ENCODE assay signal across 8 cellular contexts in genomic region chr16:84609744-84610143, GRCh38. TPM values are rescaled to one million over a fixed set of nuclear protein-coding genes. Genes with fewer than 3 reads are reported as not detected.
DNase-seq lines count a peak whose midpoint lies in the region; ATAC-seq and TF ChIP-seq lines count a peak whose summit lies in the region.
"Not testable (repeated sequence)": the region's sequence is repeated elsewhere in the genome, so short reads cannot be mapped to it uniquely, and the experiment has no call there.

No MANE protein-coding gene starts in this region.

- peak overlapping the region; percentile 40; the same call in 1 of the 2 replicates for H3K14ac ChIP-seq in IMR-90 (replicated peaks; ENCODE audit: low read depth, low read length)

- peaks cover 97% of the 10 kb centered on the region for H3K4me1 ChIP-seq in CD4-positive, CD25-positive, alpha-beta regulatory T cell (ENCODE audit: control insufficient read depth, insufficient read depth, low read length, poor library complexity, severe bottlenecking)
- H3K4me1 ChIP-seq in IMR-90 (ENCODE audit: control insufficient read depth, insufficient read depth, low read length) (peaks cover 23% of the 10 kb centered on the region), tibial nerve (peaks cover 0 to 77% (median 52%) of the 10 kb centered on the region in 4 donors)
- H3K4me1 ChIP-seq in colonic mucosa: not testable (repeated sequence)

- not testable (repeated sequence) for H4K91ac ChIP-seq in IMR-90 (ENCODE audit: insufficient read depth, low read depth, low read length)

- not testable (repeated sequence) for H2AFZ ChIP-seq in IMR-90 (replicated peaks; ENCODE audit: low read length, poor library complexity)

- not testable (repeated sequence) for H3K9ac ChIP-seq in IMR-90 (ENCODE audit: low read depth, low read length); colonic mucosa (ENCODE audit: low read depth in 2 of 2, low read length in 2 of 2)

- not testable (repeated sequence) for TF ChIP-seq POLR2A in IMR-90 (IDR thresholded peaks at IDR 0.05; ENCODE audit: low read depth, low read length); tibial nerve (IDR thresholded peaks at IDR 0.05)

- H3K27ac ChIP-seq in CD4-positive, CD25-positive, alpha-beta regulatory T cell (ENCODE audit: insufficient read depth, low read length, poor library complexity, severe bottlenecking): peak overlapping the region; percentile 69
- H3K27ac ChIP-seq in IMR-90 (ENCODE audit: insufficient read depth, low read length): not testable (repeated sequence)
- peak overlapping the region; percentile 18 for H3K27ac ChIP-seq in colonic mucosa
- peak overlapping the region in 3 of 4 donors; percentile 63 to 93 (median 66) for H3K27ac ChIP-seq in tibial nerve

- not testable (repeated sequence) for DNase-seq in CD4-positive, CD25-positive, alpha-beta regulatory T cell; IMR-90; T-cell; activated naive CD4-positive, alpha-beta T cell treated with anti-CD3 and anti-CD28 coated beads, Interleukin-2, amount 10 ng/mL, durations not matched to agents 7 days and 5 days; colonic mucosa; osteocyte (ENCODE audit: extremely low spot score, unreplicated experiment); tibial nerve (ENCODE audit: low spot score in 2 of 2)
- DNase-seq in activated CD8-positive, alpha-beta T cell treated with anti-CD3 and anti-CD28 coated beads for 36 hours: peak; percentile 28

- not testable (repeated sequence) for H2BK15ac ChIP-seq in IMR-90 (ENCODE audit: low read depth, low read length)

- H3K4me3 ChIP-seq in CD4-positive, CD25-positive, alpha-beta regulatory T cell (ENCODE audit: low read depth, low read length): peak overlapping the region; percentile 49
- not testable (repeated sequence) for H3K4me3 ChIP-seq in IMR-90 (ENCODE audit: insufficient read depth, low read depth, low read length); colonic mucosa; tibial nerve

- H3K27ac Mint-ChIP-seq in CD4-positive, CD25-positive, alpha-beta regulatory T cell: peak overlapping the region; percentile 89 to 99 (median 95)
- H3K27ac Mint-ChIP-seq in T-cell (peak overlapping the region; percentile 90 to 96), osteocyte (ENCODE audit: unreplicated experiment) (peak overlapping the region; percentile 23)
- peak overlapping the region; percentile 81 for H3K27ac Mint-ChIP-seq in activated CD8-positive, alpha-beta T cell treated with anti-CD3 and anti-CD28 coated beads for 36 hours
- peak overlapping the region; percentile 97 for H3K27ac Mint-ChIP-seq in activated naive CD4-positive, alpha-beta T cell treated with anti-CD3 and anti-CD28 coated beads, Interleukin-2, amount 10 ng/mL, durations not matched to agents 7 days and 5 days

- H2BK120ac ChIP-seq in IMR-90 (ENCODE audit: low read depth, low read length): not testable (repeated sequence)

- TF ChIP-seq RAD21 in IMR-90 (IDR thresholded peaks at IDR 0.05; ENCODE audit: low read length): not testable (repeated sequence)

- H2AK9ac ChIP-seq in IMR-90 (replicated peaks; ENCODE audit: low read depth, low read length, poor library complexity): not testable (repeated sequence)

- not testable (repeated sequence) for H3K9me3 ChIP-seq in CD4-positive, CD25-positive, alpha-beta regulatory T cell (ENCODE audit: control insufficient read depth in 2 of 2, low read length in 2 of 2); IMR-90 (ENCODE audit: control insufficient read depth, insufficient read depth, low read length); colonic mucosa; tibial nerve

- H3K23ac ChIP-seq in IMR-90 (ENCODE audit: low read depth, low read length): 0 out of 2 replicates have a peak overlapping the region, but pooled peaks have one; percentile 32

- not testable (repeated sequence) for H4K8ac ChIP-seq in IMR-90 (ENCODE audit: low read depth in 2 of 2, low read length in 2 of 2)

- not testable (repeated sequence) for H3K18ac ChIP-seq in IMR-90 (ENCODE audit: low read depth, low read length)

- H3K56ac ChIP-seq in IMR-90 (ENCODE audit: extremely low read depth, insufficient read depth, low read length): not testable (repeated sequence)

- no CpG with 5 or more reads among the region's 4 CpGs for WGBS in IMR-90 (ENCODE audit: extremely low coverage in 2 of 2, insufficient read length in 1 of 2), 2 experiments
- 74 to 75% methylated on average over 4 of the region's 4 CpGs for WGBS in tibial nerve, 2 donors

- peak overlapping the region in 3 of 4 donors; percentile 54 to 83 (median 57) for H3K4me3 Mint-ChIP-seq in CD4-positive, CD25-positive, alpha-beta regulatory T cell
- H3K4me3 Mint-ChIP-seq in T-cell: peak overlapping the region; percentile 29 to 94 (median 67)
- H3K4me3 Mint-ChIP-seq in activated CD8-positive, alpha-beta T cell treated with anti-CD3 and anti-CD28 coated beads for 36 hours: peak overlapping the region; percentile 31
- peak overlapping the region; percentile 30 for H3K4me3 Mint-ChIP-seq in activated naive CD4-positive, alpha-beta T cell treated with anti-CD3 and anti-CD28 coated beads, Interleukin-2, amount 10 ng/mL, durations not matched to agents 7 days and 5 days
- not testable (repeated sequence) for H3K4me3 Mint-ChIP-seq in osteocyte (ENCODE audit: unreplicated experiment)

- POLR2A ChIA-PET in IMR-90 (lab: Charles Lee; ENCODE audit: unreplicated experiment); T-cell (lab: Charles Lee): not testable (repeated sequence)
- POLR2A ChIA-PET in activated CD8-positive, alpha-beta T cell treated with anti-CD3 and anti-CD28 coated beads for 36 hours (lab: Charles Lee): interaction anchor here (0.7 to 9.5 kb wide), 3 partner anchors 8 to 32 kb away, joined by 3 to 94 read pairs (median 3); partner anchors contain the start of gene COTL1

- ATAC-seq in CD4-positive, CD25-positive, alpha-beta regulatory T cell (ENCODE audit: low read depth in 2 of 2); IMR-90 (ENCODE audit: low read depth); T-cell (replicated peaks in 1 of 4): not testable (repeated sequence)
- ATAC-seq in activated CD8-positive, alpha-beta T cell treated with anti-CD3 and anti-CD28 coated beads for 36 hours: peak; percentile 14

- H3K4me1 Mint-ChIP-seq in CD4-positive, CD25-positive, alpha-beta regulatory T cell: peaks cover 42 to 97% (median 71%) of the 10 kb centered on the region in 4 donors
- peaks cover 89 to 99% (median 97%) of the 10 kb centered on the region in 3 donors for H3K4me1 Mint-ChIP-seq in T-cell
- peaks cover 94% of the 10 kb centered on the region for H3K4me1 Mint-ChIP-seq in activated CD8-positive, alpha-beta T cell treated with anti-CD3 and anti-CD28 coated beads for 36 hours (ENCODE audit: low read depth)
- peaks cover 100% of the 10 kb centered on the region for H3K4me1 Mint-ChIP-seq in activated naive CD4-positive, alpha-beta T cell treated with anti-CD3 and anti-CD28 coated beads, Interleukin-2, amount 10 ng/mL, durations not matched to agents 7 days and 5 days
- H3K4me1 Mint-ChIP-seq in osteocyte (ENCODE audit: unreplicated experiment): peaks cover 27% of the 10 kb centered on the region

- peaks cover 100% of the 10 kb centered on the region for H4K20me1 ChIP-seq in IMR-90 (ENCODE audit: insufficient read depth, low read length)

- not testable (repeated sequence) for BruUV-seq in IMR-90 (replicated peaks; lab: Mats Ljungman, UMichigan)

- not testable (repeated sequence) for H3K9me3 Mint-ChIP-seq in CD4-positive, CD25-positive, alpha-beta regulatory T cell; T-cell; activated naive CD4-positive, alpha-beta T cell treated with anti-CD3 and anti-CD28 coated beads, Interleukin-2, amount 10 ng/mL, durations not matched to agents 7 days and 5 days; osteocyte (ENCODE audit: unreplicated experiment)
- H3K9me3 Mint-ChIP-seq in activated CD8-positive, alpha-beta T cell treated with anti-CD3 and anti-CD28 coated beads for 36 hours: peaks cover 11% of the 10 kb centered on the region

- H3K27me3 Mint-ChIP-seq in CD4-positive, CD25-positive, alpha-beta regulatory T cell; T-cell; activated CD8-positive, alpha-beta T cell treated with anti-CD3 and anti-CD28 coated beads for 36 hours; activated naive CD4-positive, alpha-beta T cell treated with anti-CD3 and anti-CD28 coated beads, Interleukin-2, amount 10 ng/mL, durations not matched to agents 7 days and 5 days; osteocyte (ENCODE audit: unreplicated experiment): not testable (repeated sequence)

- not testable (repeated sequence) for H2BK5ac ChIP-seq in IMR-90 (ENCODE audit: low read depth, low read length, poor library complexity, severe bottlenecking)

- peaks cover 42% of the 10 kb centered on the region for H3K36me3 Mint-ChIP-seq in CD4-positive, CD25-positive, alpha-beta regulatory T cell
- H3K36me3 Mint-ChIP-seq in T-cell: peaks cover 33% of the 10 kb centered on the region
- H3K36me3 Mint-ChIP-seq in activated CD8-positive, alpha-beta T cell treated with anti-CD3 and anti-CD28 coated beads for 36 hours (ENCODE audit: low read depth): peaks cover 91% of the 10 kb centered on the region
- H3K36me3 Mint-ChIP-seq in activated naive CD4-positive, alpha-beta T cell treated with anti-CD3 and anti-CD28 coated beads, Interleukin-2, amount 10 ng/mL, durations not matched to agents 7 days and 5 days: peaks cover 86% of the 10 kb centered on the region
- not testable (repeated sequence) for H3K36me3 Mint-ChIP-seq in osteocyte (ENCODE audit: unreplicated experiment)

- H3K4ac ChIP-seq in IMR-90 (ENCODE audit: low read depth, low read length): not testable (repeated sequence)

- TF ChIP-seq CTCF in IMR-90 (conservative IDR thresholded peaks at IDR 0.05; ENCODE audit: low read depth, low read length); activated CD8-positive, alpha-beta T cell treated with anti-CD3 and anti-CD28 coated beads for 36 hours (IDR thresholded peaks at IDR 0.05); colonic mucosa (IDR thresholded peaks at IDR 0.05); osteocyte (IDR thresholded peaks at IDR 0.05); tibial nerve (IDR thresholded peaks at IDR 0.05): not testable (repeated sequence)

- H3K79me1 ChIP-seq in IMR-90 (ENCODE audit: low read depth in 1 of 2, low read length in 2 of 2): peaks cover 9 to 94% of the 10 kb centered on the region in 2 experiments

- not testable (repeated sequence) for H3K4me2 ChIP-seq in IMR-90 (ENCODE audit: low read depth, low read length)

- not testable (repeated sequence) for H2AK5ac ChIP-seq in IMR-90 (ENCODE audit: low read depth, low read length)

- H2BK20ac ChIP-seq in IMR-90 (ENCODE audit: low read depth, low read length): not testable (repeated sequence)

- intact Hi-C loops in IMR-90 (cut with micrococcal nuclease): loop anchor here (5.0 to 10.0 kb wide), 2 partner anchors 42 to 315 kb away; partner anchors contain the start of gene WFDC1
- intact Hi-C loops in activated CD8-positive, alpha-beta T cell treated with anti-CD3 and anti-CD28 coated beads for 36 hours (cut with micrococcal nuclease); colonic mucosa (cut with DNase I): not testable (repeated sequence)

- dilution Hi-C loops in IMR-90 (cut with HindIII; ENCODE audit: low sequenced_read_pairs, unreplicated experiment): not testable (repeated sequence)

- in situ Hi-C loops in IMR-90 (cut with MboI; ENCODE audit: low sequenced_read_pairs): not testable (repeated sequence)

- not testable (repeated sequence) for TF ChIP-seq EP300 in tibial nerve (IDR thresholded peaks at IDR 0.05)

- H4K5ac ChIP-seq in IMR-90 (ENCODE audit: low read depth, low read length): not testable (repeated sequence)

- CTCF ChIA-PET in IMR-90 (lab: Yijun Ruan, JAX); T-cell (lab: Charles Lee); activated naive CD4-positive, alpha-beta T cell treated with anti-CD3 and anti-CD28 coated beads, Interleukin-2, amount 10 ng/mL, durations not matched to agents 7 days and 5 days (lab: Charles Lee): not testable (repeated sequence)
- CTCF ChIA-PET in activated CD8-positive, alpha-beta T cell treated with anti-CD3 and anti-CD28 coated beads for 36 hours (lab: Charles Lee): interaction anchor here (1.1 to 2.5 kb wide), 5 partner anchors 10 to 104 kb away, joined by 3 to 9 read pairs (median 5); no protein-coding TSS in a partner anchor

- peaks cover 42% of the 10 kb centered on the region for H3K9me1 ChIP-seq in IMR-90 (ENCODE audit: insufficient read depth, low read length)

- not testable (repeated sequence) for H3K36me3 ChIP-seq in CD4-positive, CD25-positive, alpha-beta regulatory T cell (ENCODE audit: control insufficient read depth, insufficient read depth, low read length); colonic mucosa; tibial nerve
- peaks cover 37% of the 10 kb centered on the region for H3K36me3 ChIP-seq in IMR-90 (ENCODE audit: control insufficient read depth, insufficient read depth, low read length)

- H3K27me3 ChIP-seq in CD4-positive, CD25-positive, alpha-beta regulatory T cell (ENCODE audit: control insufficient read depth, insufficient read depth, low read length); IMR-90 (ENCODE audit: control insufficient read depth, insufficient read depth, low read length); colonic mucosa; tibial nerve: not testable (repeated sequence)

RNA-seq across cellular contexts. Expression of gene COTL1, which starts 8.1 kb away (rescaled TPM):
- 353 TPM for total RNA-seq in CD4-positive, CD25-positive, alpha-beta regulatory T cell
- 100 to 1,000 TPM; 450 to 761 (median 584) TPM for polyA plus RNA-seq in CD4-positive, CD25-positive, alpha-beta regulatory T cell
- 144 and 166 TPM in 2 replicates for total RNA-seq in IMR-90 (2012; rRNA removed)
- polyA plus RNA-seq in IMR-90 (2012; rRNA removed): 258 and 270 TPM in 2 replicates
- 343 and 372 TPM in 2 replicates for polyA plus RNA-seq in IMR-90 (2012; cell fraction: cytosol; rRNA removed)
- 158 and 196 TPM in 2 replicates for polyA plus RNA-seq in IMR-90 (2012; cell fraction: nucleus; rRNA removed; ENCODE audit: low replicate concordance)
- total RNA-seq in T-cell: 100 to 1,000 TPM; 205 to 265 (median 221) TPM
- 100 to 1,000 TPM; 664 to 677 TPM for total RNA-seq in activated CD8-positive, alpha-beta T cell treated with anti-CD3 and anti-CD28 coated beads for 36 hours
- 100 to 1,000 TPM in 1 of 2 donors, 10 to 100 TPM in 1; 79.1 to 138 TPM for total RNA-seq in colonic mucosa
- total RNA-seq in osteocyte: 102 and 103 TPM in 2 replicates
- total RNA-seq in tibial nerve: 10 to 100 TPM; 29.9 to 84.9 (median 52.6) TPM

RNA-seq across cellular contexts. Expression of gene KLHL36, which starts 38.6 kb away (rescaled TPM):
- 86.0 TPM for total RNA-seq in CD4-positive, CD25-positive, alpha-beta regulatory T cell
- polyA plus RNA-seq in CD4-positive, CD25-positive, alpha-beta regulatory T cell: 10 to 100 TPM; 28.1 to 43.4 (median 35.1) TPM
- total RNA-seq in IMR-90 (2012; rRNA removed): 45.9 and 50.3 TPM in 2 replicates
- polyA plus RNA-seq in IMR-90 (2012; rRNA removed): 46.3 and 48.9 TPM in 2 replicates
- 23.9 and 49.3 TPM in 2 replicates for polyA plus RNA-seq in IMR-90 (2012; cell fraction: cytosol; rRNA removed)
- polyA plus RNA-seq in IMR-90 (2012; cell fraction: nucleus; rRNA removed; ENCODE audit: low replicate concordance): 99.5 and 176 TPM in 2 replicates
- total RNA-seq in T-cell: 100 to 1,000 TPM in 3 of 5 donors, 10 to 100 TPM in 2; 96.1 to 135 (median 127) TPM
- 10 to 100 TPM; 41.0 to 44.0 TPM for total RNA-seq in activated CD8-positive, alpha-beta T cell treated with anti-CD3 and anti-CD28 coated beads for 36 hours
- 10 to 100 TPM; 49.7 to 62.7 TPM for total RNA-seq in colonic mucosa
- total RNA-seq in osteocyte: 49.0 and 50.0 TPM in 2 replicates
- total RNA-seq in tibial nerve: 10 to 100 TPM; 60.1 to 75.3 (median 66.0) TPM

Comparison
In these comparisons a context has a peak if more than half of its experiments do, and no peak if none do; other contexts are left out.
1. H3K27ac Mint-ChIP-seq: peak in every context shown above with its lines; median percentile 97 in activated naive CD4-positive, alpha-beta T cell treated with anti-CD3 and anti-CD28 coated beads, Interleukin-2, amount 10 ng/mL, durations not matched to agents 7 days and 5 days; 95 in CD4-positive, CD25-positive, alpha-beta regulatory T cell; 93 in T-cell; 81 in activated CD8-positive, alpha-beta T cell treated with anti-CD3 and anti-CD28 coated beads for 36 hours; 23 in osteocyte.